Comparison of ENCODE assay signal across 12 cellular contexts in genomic region chr4:172750910-172751309, GRCh38.
DNase-seq lines count a peak whose midpoint lies in the region; ATAC-seq and TF ChIP-seq lines count a peak whose summit lies in the region.
"Had no signal": no experiment of that assay in that cellular context is flagged by ENCODE, and none has a peak within 500 bp of the region (broad histone marks: within the 10 kb centered on the region; RNA-seq: fewer than 3 reads in every experiment).

No MANE protein-coding gene starts in this region.

- in situ Hi-C loops in GM13976 (cut with MboI; ENCODE audit: low sequenced_read_pairs, unreplicated experiment): no loop called here

- DNase-seq in GM13976 (ENCODE audit: low spot score) (peak; percentile 34), NCI-H1417 treated with DMSO at 0.1 percent for 48 hours (lab: John Stamatoyannopoulos, UW) (no peak), left ventricle myocardium inferior (no peak), amniotic stem cell (lab: John Stamatoyannopoulos, UW) (no peak)
- DNase-seq in activated naive CD4-positive, alpha-beta T cell treated with Interleukin-2 at 50 U/mL for 16 hours: no peak
- DNase-seq: activated naive CD8-positive, alpha-beta T cell treated with anti-CD3 and anti-CD28 coated beads, Interleukin-2, amount 10 ng/mL, durations not matched to agents 7 days and 5 days; left colon; NCI-H69; stimulated activated CD4-positive, alpha-beta T cell treated with anti-CD3 and anti-CD28 coated beads, Interleukin-12 subunit alpha, Interleukin-12 subunit beta, amount 100 ng/mL, for 4 hours had no signal

- TF ChIP-seq CTCF in GM13976 (IDR thresholded peaks at IDR 0.05; ENCODE audit: borderline replicate concordance, control extremely low read depth, extremely low read depth, insufficient read depth, missing control alignments) (no peak), left ventricle myocardium inferior (IDR thresholded peaks at IDR 0.05; ENCODE audit: borderline replicate concordance) (no peak)

- no peak overlapping the region for H3K4me3 ChIP-seq in left ventricle myocardium inferior

- H3K36me3 ChIP-seq in left ventricle myocardium inferior: no peaks in the 10 kb centered on the region

- H3K27ac ChIP-seq in left ventricle myocardium inferior (replicated peaks): no peak overlapping the region

- H3K27me3 ChIP-seq in left ventricle myocardium inferior (ENCODE audit: low read depth): no peaks in the 10 kb centered on the region

- H3K9me3 ChIP-seq in left ventricle myocardium inferior (replicated peaks): peaks cover 4% of the 10 kb centered on the region

- ATAC-seq in GM19351 (IDR thresholded peaks at IDR 0.05; ENCODE audit: unreplicated experiment) (peak; percentile 98), HG02642 (IDR thresholded peaks at IDR 0.05; ENCODE audit: poor library complexity, unreplicated experiment) (peak; percentile 97), HG03354 (IDR thresholded peaks at IDR 0.05; ENCODE audit: poor library complexity, severe bottlenecking, unreplicated experiment) (peak; percentile 94)
- ATAC-seq: left colon had no signal

- intact Hi-C loops in left ventricle myocardium inferior (cut with micrococcal nuclease): no loop called here

- H3K4me1 ChIP-seq in left ventricle myocardium inferior: no peaks in the 10 kb centered on the region
